24 cellular contexts compared by ENCODE assay signal in the genomic region with DNA sequence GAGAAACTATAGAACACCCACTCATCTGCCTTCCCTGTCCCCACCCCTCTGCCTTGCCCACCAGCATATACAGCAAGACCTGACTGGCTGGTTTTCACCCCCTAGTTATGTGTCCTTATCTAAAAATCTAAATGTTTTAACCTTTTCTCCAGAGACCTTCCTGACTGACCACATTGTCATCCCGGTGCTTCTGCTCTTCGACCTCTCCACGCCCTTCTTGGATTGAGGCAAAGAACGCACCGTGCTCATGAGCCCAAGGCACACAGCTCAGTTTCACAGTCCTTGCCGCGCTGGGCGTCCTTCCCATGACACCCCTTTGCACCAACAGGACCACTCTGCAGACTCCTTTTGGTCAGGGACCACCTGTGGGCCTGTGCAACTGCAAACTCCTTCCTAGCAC.
DNase-seq lines count a peak whose midpoint lies in the region; ATAC-seq, FAIRE-seq and TF ChIP-seq lines count a peak whose summit lies in the region.
"Had no signal": no experiment of that assay in that cellular context is flagged by ENCODE, and none has a peak within 500 bp of the region (broad histone marks: within the 10 kb centered on the region; RNA-seq: fewer than 3 reads in every experiment).

No MANE protein-coding gene starts in this region.

- H3K18ac ChIP-seq in H1 (ENCODE audit: extremely low read depth, low read length) (no peak overlapping the region), trophoblast cell (ENCODE audit: low read length) (no peak overlapping the region)

- no peak overlapping the region for H4K91ac ChIP-seq in H1 (replicated peaks; ENCODE audit: insufficient read length, low read length)
- H4K91ac ChIP-seq in trophoblast cell (ENCODE audit: low read depth, low read length) = no peak overlapping the region

- DNase-seq in activated CD8-positive, alpha-beta memory T cell treated with anti-CD3 and anti-CD28 coated beads for 24 hours = peak; percentile 43
- DNase-seq in activated CD8-positive, alpha-beta memory T cell treated with anti-CD3 and anti-CD28 coated beads, Interleukin-2, amount 50 U/mL, for 4 hours = no peak
- DNase-seq in H1 (ENCODE audit: low read depth in 1 of 2, low spot score in 2 of 2) (no peak), trophoblast cell (peak; percentile 76 to 89), upper lobe of right lung (no peak), NCI-H446 treated with DMSO at 0.1 percent for 48 hours (lab: John Stamatoyannopoulos, UW) (no peak)
- no peak for DNase-seq in activated T-helper 2 cell treated with anti-CD3 and anti-CD28 coated beads, Interferon-gamma antibody, Interleukin-2, Interleukin-4, amounts not matched to agents 10 μg/mL and 5 μg/mL and 100 μg/mL, durations not matched to agents 14 hours and 24 hours and 36 hours (ENCODE audit: low spot score)
- DNase-seq: 8988T; C1 segment of cervical spinal cord; CD8-positive, alpha-beta memory T cell; EL; NCI-H1105; NCI-H146; NCI-H2029 treated with DMSO at 0.1 percent for 48 hours; NCI-H2171; NCI-H526; SHP77 treated with DMSO at 0.1 percent for 48 hours; SW 1271 had no signal

- TF ChIP-seq CTCF in H1 (IDR thresholded peaks at IDR 0.05; ENCODE audit: control extremely low read depth in 1 of 3, insufficient read depth in 1 of 3, low read depth in 1 of 3, low read length in 3 of 3) (no peak), upper lobe of right lung (IDR thresholded peaks at IDR 0.05) (no peak)

- no peak for TF ChIP-seq RAD21 in H1 (IDR thresholded peaks at IDR 0.05 in 1 of 2, conservative IDR thresholded peaks at IDR 0.05 in 1 of 2; ENCODE audit: low read depth in 2 of 2, low read length in 2 of 2)

- H2BK15ac ChIP-seq in H1 (ENCODE audit: low read length) = no peak overlapping the region

- no peak overlapping the region for H3K23ac ChIP-seq in H1 (ENCODE audit: insufficient read length)
- H3K23ac ChIP-seq in trophoblast cell (ENCODE audit: low read length) = no peak overlapping the region

- H3K9ac ChIP-seq in H1 (replicated peaks in 1 of 4; ENCODE audit: extremely low read depth in 1 of 4, low read depth in 3 of 4, low read length in 3 of 4) (no peak overlapping the region; a peak in 1 of 7 replicates), trophoblast cell (ENCODE audit: low read length) (no peak overlapping the region)
- H3K9ac ChIP-seq: KMS-11 had no signal

- H3K36me3 ChIP-seq in H1 (ENCODE audit: control insufficient read depth in 2 of 4, insufficient read depth in 4 of 4, low read length in 3 of 4) (peaks cover 0 to 9% (median 2%) of the 10 kb centered on the region in 4 experiments; a peak in 4 of 8 replicates), trophoblast cell (ENCODE audit: control insufficient read depth in 1 of 2, insufficient read depth in 2 of 2, low read length in 2 of 2) (no peaks in the 10 kb centered on the region), upper lobe of right lung (no peaks in the 10 kb centered on the region)

- H2BK20ac ChIP-seq in H1 (ENCODE audit: low read length) = no peak overlapping the region

- H4K12ac ChIP-seq in trophoblast cell (ENCODE audit: low read depth, low read length) = no peak overlapping the region

- H3K4me2 ChIP-seq in H1 (ENCODE audit: insufficient read depth in 1 of 2, low read depth in 2 of 2, low read length in 2 of 2) (no peak overlapping the region), trophoblast cell (ENCODE audit: low read length) (peak overlapping the region; percentile 10)
- H3K4me2 ChIP-seq: GM23338, KMS-11 had no signal

- intact Hi-C loops in upper lobe of right lung (cut with DNase I) = no loop called here
- intact Hi-C loops in activated T-helper 2 cell treated with anti-CD3 and anti-CD28 coated beads, Interferon-gamma antibody, Interleukin-2, Interleukin-4, amounts not matched to agents 10 μg/mL and 5 μg/mL and 100 μg/mL, durations not matched to agents 14 hours and 24 hours and 36 hours (cut with micrococcal nuclease) = no loop called here

- TF ChIP-seq POLR2A in H1 (IDR thresholded peaks at IDR 0.05; ENCODE audit: control extremely low read depth in 1 of 2, low read depth in 2 of 2, low read length in 2 of 2) = no peak

- H3K36me3 Mint-ChIP-seq in activated T-helper 2 cell treated with anti-CD3 and anti-CD28 coated beads, Interferon-gamma antibody, Interleukin-2, Interleukin-4, amounts not matched to agents 10 μg/mL and 5 μg/mL and 100 μg/mL, durations not matched to agents 14 hours and 24 hours and 36 hours (ENCODE audit: low read depth) = peaks cover 22% of the 10 kb centered on the region

- H3K27me3 ChIP-seq in H1 (replicated peaks in 1 of 4; ENCODE audit: control insufficient read depth in 3 of 4, extremely low read depth in 1 of 4, insufficient read depth in 3 of 4, low read length in 3 of 4) = no peaks in the 10 kb centered on the region
- H3K27me3 ChIP-seq in trophoblast cell (ENCODE audit: insufficient read depth, low read length) = no peaks in the 10 kb centered on the region
- no peaks in the 10 kb centered on the region for H3K27me3 ChIP-seq in upper lobe of right lung

- no peak overlapping the region for H3K4me3 Mint-ChIP-seq in activated T-helper 2 cell treated with anti-CD3 and anti-CD28 coated beads, Interferon-gamma antibody, Interleukin-2, Interleukin-4, amounts not matched to agents 10 μg/mL and 5 μg/mL and 100 μg/mL, durations not matched to agents 14 hours and 24 hours and 36 hours (ENCODE audit: low read depth)
- H3K4me3 Mint-ChIP-seq: CD8-positive, alpha-beta memory T cell; GM23338 had no signal

- no peaks in the 10 kb centered on the region for H3K79me2 ChIP-seq in H1 (ENCODE audit: control insufficient read depth in 1 of 2, insufficient read depth in 2 of 2, low read length in 2 of 2)
- no peaks in the 10 kb centered on the region for H3K79me2 ChIP-seq in trophoblast cell (ENCODE audit: control insufficient read depth, insufficient read depth, low read length, poor library complexity)

- ATAC-seq in upper lobe of right lung = no peak
- ATAC-seq: GM23338, HCT116 had no signal

- no peaks in the 10 kb centered on the region for H3K9me3 Mint-ChIP-seq in activated T-helper 2 cell treated with anti-CD3 and anti-CD28 coated beads, Interferon-gamma antibody, Interleukin-2, Interleukin-4, amounts not matched to agents 10 μg/mL and 5 μg/mL and 100 μg/mL, durations not matched to agents 14 hours and 24 hours and 36 hours
- H3K9me3 Mint-ChIP-seq: CD8-positive, alpha-beta memory T cell; GM23338 had no signal

- 96% methylated on average over 8 of the region's 8 CpGs; no CpG with 5 or more reads in 1 of the 2 experiments for WGBS in H1 (ENCODE audit: extremely low coverage in 1 of 2, insufficient coverage in 1 of 2, insufficient read length in 1 of 2, insufficient replicate concordance in 2 of 2, low coverage in 1 of 2, low lambda C conversion rate in 2 of 2, missing lambda C conversion rate in 1 of 2), 2 experiments
- no CpG with 5 or more reads among the region's 8 CpGs for WGBS in trophoblast cell (ENCODE audit: extremely low coverage, insufficient coverage, insufficient read length)

- H3K79me1 ChIP-seq in H1 (ENCODE audit: low read depth, low read length) (no peaks in the 10 kb centered on the region), trophoblast cell (ENCODE audit: low read length) (peaks cover 8% of the 10 kb centered on the region)

- H2AFZ ChIP-seq in H1 (ENCODE audit: low read length) (no peak overlapping the region), trophoblast cell (ENCODE audit: insufficient read depth, low read length, poor library complexity) (no peak overlapping the region)
- H2AFZ ChIP-seq: GM23338 had no signal

- H3K4me1 ChIP-seq in H1 (replicated peaks in 1 of 4; ENCODE audit: control insufficient read depth in 3 of 4, insufficient read depth in 4 of 4, low read length in 3 of 4) (peaks cover 0 to 2% (median 0%) of the 10 kb centered on the region in 4 experiments; a peak in 2 of 7 replicates), trophoblast cell (ENCODE audit: control insufficient read depth in 1 of 2, insufficient read depth in 2 of 2, low read length in 2 of 2) (peaks cover 7 to 11% of the 10 kb centered on the region in 2 experiments), upper lobe of right lung (no peaks in the 10 kb centered on the region)

- no peak for TF ChIP-seq EP300 in H1 (IDR thresholded peaks at IDR 0.05; ENCODE audit: borderline replicate concordance in 1 of 2, low read depth in 2 of 2, low read length in 2 of 2)

- H2AK5ac ChIP-seq in H1 (ENCODE audit: low read depth, low read length) (no peak overlapping the region), trophoblast cell (ENCODE audit: low read length) (no peak overlapping the region)

- no peak overlapping the region for H3K4me3 ChIP-seq in H1 (ENCODE audit: extremely low read depth in 1 of 4, insufficient read depth in 2 of 4, low read depth in 3 of 4, low read length in 4 of 4)
- H3K4me3 ChIP-seq in trophoblast cell (ENCODE audit: low read depth, low read length) = no peak overlapping the region
- no peak overlapping the region for H3K4me3 ChIP-seq in upper lobe of right lung
- H3K4me3 ChIP-seq: GM23338, SK-N-MC had no signal

- no peak overlapping the region for H3K14ac ChIP-seq in H1 (ENCODE audit: insufficient read length)
- no peak overlapping the region for H3K14ac ChIP-seq in trophoblast cell (ENCODE audit: low read length)

- H3K27ac ChIP-seq in H1 (ENCODE audit: low read depth, low read length) (no peak overlapping the region), trophoblast cell (ENCODE audit: low read depth, low read length) (peak overlapping the region; percentile 29), upper lobe of right lung (no peak overlapping the region)
- H3K27ac ChIP-seq: KMS-11, RWPE1, SK-N-MC had no signal

- H3K9me3 ChIP-seq in H1 (ENCODE audit: insufficient read depth in 2 of 2, low read depth in 1 of 2, low read length in 1 of 2) = no peaks in the 10 kb centered on the region
- no peaks in the 10 kb centered on the region for H3K9me3 ChIP-seq in trophoblast cell (ENCODE audit: insufficient read depth, low read depth, low read length)
- no peaks in the 10 kb centered on the region for H3K9me3 ChIP-seq in upper lobe of right lung

- H3K56ac ChIP-seq in H1 (replicated peaks; ENCODE audit: insufficient read length, low read depth, low read length) = no peak overlapping the region

- H4K8ac ChIP-seq in H1 (ENCODE audit: extremely low read depth, insufficient read depth, low read length) (0 out of 2 replicates have a peak overlapping the region, but pooled peaks have one; percentile 28), trophoblast cell (ENCODE audit: low read depth, low read length) (no peak overlapping the region)

- H3K4me1 Mint-ChIP-seq in activated T-helper 2 cell treated with anti-CD3 and anti-CD28 coated beads, Interferon-gamma antibody, Interleukin-2, Interleukin-4, amounts not matched to agents 10 μg/mL and 5 μg/mL and 100 μg/mL, durations not matched to agents 14 hours and 24 hours and 36 hours (ENCODE audit: low read depth) = peaks cover 17% of the 10 kb centered on the region

- H3K4ac ChIP-seq in H1 (replicated peaks; ENCODE audit: insufficient read length, low read depth, low read length) (no peak overlapping the region), trophoblast cell (ENCODE audit: low read depth, low read length) (no peak overlapping the region)

- H3K27ac Mint-ChIP-seq in activated T-helper 2 cell treated with anti-CD3 and anti-CD28 coated beads, Interferon-gamma antibody, Interleukin-2, Interleukin-4, amounts not matched to agents 10 μg/mL and 5 μg/mL and 100 μg/mL, durations not matched to agents 14 hours and 24 hours and 36 hours = no peak overlapping the region
- H3K27ac Mint-ChIP-seq: CD8-positive, alpha-beta memory T cell; GM23338 had no signal

- H2BK5ac ChIP-seq in H1 (ENCODE audit: low read depth, low read length) (no peak overlapping the region), trophoblast cell (ENCODE audit: low read depth, low read length, poor library complexity) (peak overlapping the region; percentile 12)

- H3K27me3 Mint-ChIP-seq in activated T-helper 2 cell treated with anti-CD3 and anti-CD28 coated beads, Interferon-gamma antibody, Interleukin-2, Interleukin-4, amounts not matched to agents 10 μg/mL and 5 μg/mL and 100 μg/mL, durations not matched to agents 14 hours and 24 hours and 36 hours (ENCODE audit: low read depth) = no peaks in the 10 kb centered on the region
- H3K27me3 Mint-ChIP-seq: CD8-positive, alpha-beta memory T cell had no signal

- no peak overlapping the region for H4K5ac ChIP-seq in H1 (ENCODE audit: insufficient read length, low read depth, low read length)

- H2BK120ac ChIP-seq in H1 (replicated peaks; ENCODE audit: low read depth, low read length) = no peak overlapping the region
- no peak overlapping the region for H2BK120ac ChIP-seq in trophoblast cell (ENCODE audit: insufficient read depth, low read length, poor library complexity)

- CTCF ChIA-PET in H1 (lab: Charles Lee; ENCODE audit: partially characterized antibody) = interaction anchor here (0.7 kb wide), 2 partner anchors 67 to 684 kb away, joined by 3 read pairs; no protein-coding TSS in a partner anchor

- POLR2A ChIA-PET in H1 (lab: Charles Lee; ENCODE audit: partially characterized antibody) = interaction anchor here (1.2 to 1.3 kb wide), 2 partner anchors 17 to 50 kb away, joined by 3 read pairs; no protein-coding TSS in a partner anchor

- H2BK12ac ChIP-seq in H1 (ENCODE audit: low read depth, low read length) (no peak overlapping the region), trophoblast cell (ENCODE audit: low read length) (no peak overlapping the region)

- no peak for FAIRE-seq in H1 (lab: Jason Lieb, UNC)
- FAIRE-seq: HTR-8/SVneo had no signal

- no peaks in the 10 kb centered on the region for H3K23me2 ChIP-seq in H1 (ENCODE audit: low read depth, low read length)

- no peaks in the 10 kb centered on the region for H4K20me1 ChIP-seq in H1 (replicated peaks in 1 of 2; ENCODE audit: control insufficient read depth in 1 of 2, insufficient read depth in 2 of 2, low read length in 2 of 2)

Comparison
In these comparisons a context has a peak if more than half of its experiments do, and no peak if none do; other contexts are left out.
1. DNase-seq: peak in activated CD8-positive, alpha-beta memory T cell treated with anti-CD3 and anti-CD28 coated beads for 24 hours (single experiment) and trophoblast cell (2 of 2); none in activated CD8-positive, alpha-beta memory T cell treated with anti-CD3 and anti-CD28 coated beads, Interleukin-2, amount 50 U/mL, for 4 hours (single experiment), H1 (0 of 2), upper lobe of right lung (single experiment), activated T-helper 2 cell treated with anti-CD3 and anti-CD28 coated beads, Interferon-gamma antibody, Interleukin-2, Interleukin-4, amounts not matched to agents 10 μg/mL and 5 μg/mL and 100 μg/mL, durations not matched to agents 14 hours and 24 hours and 36 hours (single experiment) and NCI-H446 treated with DMSO at 0.1 percent for 48 hours (single experiment).